Comparison of ENCODE assay signal across 19 cellular contexts in the genomic region with DNA sequence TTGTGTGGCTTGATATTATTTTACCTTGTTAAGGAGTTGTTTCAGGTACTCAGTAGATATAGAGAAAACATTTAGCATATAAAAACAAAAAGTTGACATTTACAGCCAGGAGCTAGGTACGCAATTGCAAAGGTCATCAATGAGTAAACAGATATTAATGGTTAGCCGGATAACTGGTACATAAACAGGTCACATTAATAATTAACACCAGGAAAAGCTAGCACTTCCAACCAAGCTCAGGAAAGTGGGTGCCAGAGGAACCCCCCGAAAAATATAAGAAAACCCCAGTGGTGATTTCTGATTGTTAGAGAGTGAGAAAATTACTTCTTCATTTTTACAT.
DNase-seq lines count a peak whose midpoint lies in the region; ATAC-seq and TF ChIP-seq lines count a peak whose summit lies in the region.
"Had no signal": no experiment of that assay in that cellular context is flagged by ENCODE, and none has a peak within 500 bp of the region (broad histone marks: within the 10 kb centered on the region; RNA-seq: fewer than 3 reads in every experiment).

No MANE protein-coding gene starts in this region.

- no peak overlapping the region for H3K4me3 Mint-ChIP-seq in H9
- H3K4me3 Mint-ChIP-seq: CD14-positive monocyte had no signal

- H2AK5ac ChIP-seq in H9 (ENCODE audit: insufficient read length, low read length): no peak overlapping the region

- H3K23ac ChIP-seq in H9 (ENCODE audit: insufficient read length, low read depth, low read length): no peak overlapping the region

- no peak for DNase-seq in H9
- DNase-seq in left kidney (ENCODE audit: low read depth, low spot score): peak; percentile 16
- DNase-seq in osteoblast (ENCODE audit: insufficient read length, low spot score, missing footprints): peak; percentile 14
- DNase-seq in uterus: no peak
- DNase-seq: DMS153, GDM1, GOT3, KG1, NCI-H1694 treated with DMSO at 0.1 percent for 48 hours, NCI-H345, NCI-H526, PC-3, RPMI8226, SHP77 treated with DMSO at 0.1 percent for 48 hours, SK-N-SH had no signal

- H3K9me3 ChIP-seq in H9 (ENCODE audit: control insufficient read depth, low read depth, low read length): no peaks in the 10 kb centered on the region
- no peaks in the 10 kb centered on the region for H3K9me3 ChIP-seq in osteoblast (ENCODE audit: low read depth, low read length)
- no peaks in the 10 kb centered on the region for H3K9me3 ChIP-seq in uterus
- H3K9me3 ChIP-seq: SK-N-SH had no signal

- H3K4me3 ChIP-seq in osteoblast (ENCODE audit: insufficient read depth, low read length) (no peak overlapping the region), uterus (no peak overlapping the region)

- H2AFZ ChIP-seq in H9 (ENCODE audit: low read length) (no peak overlapping the region), osteoblast (ENCODE audit: low read length) (no peak overlapping the region)

- no peak overlapping the region for H3K14ac ChIP-seq in H9 (ENCODE audit: insufficient read depth, low read length)

- no peaks in the 10 kb centered on the region for H3K9me3 Mint-ChIP-seq in H9

- intact Hi-C loops in uterus (cut with DNase I; ENCODE audit: low total_unique reads): loop anchor here (10.0 kb wide), 1 partner anchor 141 kb away; no protein-coding TSS in a partner anchor

- H4K91ac ChIP-seq in H9 (ENCODE audit: insufficient read length, low read depth, low read length): no peak overlapping the region

- no peak overlapping the region for H3K56ac ChIP-seq in H9 (ENCODE audit: insufficient read length, low read depth, low read length)

- H3K79me1 ChIP-seq in H9 (ENCODE audit: insufficient read depth, low read depth, low read length, poor library complexity, severe bottlenecking): no peaks in the 10 kb centered on the region

- no peak for TF ChIP-seq POLR2A in uterus (IDR thresholded peaks at IDR 0.05)

- no peak overlapping the region for H3K4ac ChIP-seq in H9 (ENCODE audit: low read depth, low read length)

- peak overlapping the region in 2 of 3 experiments; percentile 34 to 83; a peak in 4 of 7 replicates for H3K27ac Mint-ChIP-seq in H9
- H3K27ac Mint-ChIP-seq: CD14-positive monocyte had no signal

- H4K5ac ChIP-seq in H9 (ENCODE audit: insufficient read length, low read depth, low read length): no peak overlapping the region

- no peak overlapping the region for H4K8ac ChIP-seq in H9 (replicated peaks; ENCODE audit: insufficient read length, low read depth, low read length)

- no peak overlapping the region for H3K4me2 ChIP-seq in H9 (ENCODE audit: insufficient read depth, insufficient read length, low read length)
- H3K4me2 ChIP-seq in osteoblast (ENCODE audit: insufficient read depth, low read length): no peak overlapping the region
- H3K4me2 ChIP-seq: SK-N-SH had no signal

- H3K36me3 ChIP-seq in osteoblast (ENCODE audit: insufficient read depth, low read length): no peaks in the 10 kb centered on the region
- no peaks in the 10 kb centered on the region for H3K36me3 ChIP-seq in uterus

- H3K18ac ChIP-seq in H9 (ENCODE audit: insufficient read length, low read depth, low read length): no peak overlapping the region

- no peaks in the 10 kb centered on the region for H3K23me2 ChIP-seq in H9 (ENCODE audit: insufficient read length, low read depth, low read length, poor library complexity, severe bottlenecking)

- H3K79me2 ChIP-seq in H9 (ENCODE audit: insufficient read depth, low read length) (no peaks in the 10 kb centered on the region), osteoblast (ENCODE audit: insufficient read depth, low read length) (no peaks in the 10 kb centered on the region)

- ATAC-seq in SK-N-SH treated with all-trans-retinoic acid at 6 μM for 48 hours: no peak
- no peak for ATAC-seq in HG03439 (IDR thresholded peaks at IDR 0.05; ENCODE audit: unreplicated experiment)
- no peak for ATAC-seq in HG02623 (IDR thresholded peaks at IDR 0.05; ENCODE audit: unreplicated experiment)
- ATAC-seq: PC-3 had no signal

- H2BK12ac ChIP-seq in H9 (ENCODE audit: insufficient read length, low read depth, low read length): no peak overlapping the region

- no peak overlapping the region for H2BK120ac ChIP-seq in H9 (ENCODE audit: low read depth, low read length, poor library complexity, severe bottlenecking)

- H3K27ac ChIP-seq in H9 (ENCODE audit: insufficient read length, low read depth, low read length) (no peak overlapping the region), osteoblast (ENCODE audit: low read depth, low read length) (no peak overlapping the region), uterus (peak overlapping the region; percentile 20 to 88)

- H4K20me1 ChIP-seq in H9 (ENCODE audit: control insufficient read depth, insufficient read depth, insufficient read length) (no peaks in the 10 kb centered on the region), osteoblast (ENCODE audit: insufficient read depth, low read length) (no peaks in the 10 kb centered on the region)

- no peak overlapping the region for H2BK15ac ChIP-seq in H9 (ENCODE audit: low read depth, low read length)

- H2BK20ac ChIP-seq in H9 (ENCODE audit: low read depth, low read length, poor library complexity, severe bottlenecking): no peak overlapping the region

- H3K27me3 ChIP-seq in H9 (ENCODE audit: insufficient read depth, low read length): no peaks in the 10 kb centered on the region
- H3K27me3 ChIP-seq in osteoblast (ENCODE audit: insufficient read depth, low read length): no peaks in the 10 kb centered on the region
- H3K27me3 ChIP-seq in uterus: no peaks in the 10 kb centered on the region

- H3K4me1 Mint-ChIP-seq in H9: peaks cover 49 to 64% of the 10 kb centered on the region in 2 experiments
- H3K4me1 Mint-ChIP-seq: CD14-positive monocyte had no signal

- H3K9ac ChIP-seq in H9 (ENCODE audit: extremely low read depth, insufficient read length, low read length): no peak overlapping the region
- H3K9ac ChIP-seq: SK-N-SH had no signal

- TF ChIP-seq CTCF in H9 (conservative IDR thresholded peaks at IDR 0.05) (no peak), osteoblast (IDR thresholded peaks at IDR 0.05; ENCODE audit: extremely low read depth, low read depth, low read length) (no peak), uterus (IDR thresholded peaks at IDR 0.05) (no peak)

- no peaks in the 10 kb centered on the region for H3K36me3 Mint-ChIP-seq in H9 (ENCODE audit: insufficient read depth in 1 of 3, low read depth in 3 of 3)
- H3K36me3 Mint-ChIP-seq: CD14-positive monocyte had no signal

- H3K4me1 ChIP-seq in H9 (ENCODE audit: insufficient read depth, low read length): peaks cover 5% of the 10 kb centered on the region; the same call in 1 of the 2 replicates
- peaks cover 6% of the 10 kb centered on the region for H3K4me1 ChIP-seq in osteoblast (ENCODE audit: insufficient read depth, low read length)
- H3K4me1 ChIP-seq in uterus: peaks cover 0 to 10% of the 10 kb centered on the region in 2 donors

- WGBS in H9 (ENCODE audit: extremely low coverage, insufficient read length, low lambda C conversion rate): no CpG with 5 or more reads among the region's 3 CpGs

- H2BK5ac ChIP-seq in H9 (ENCODE audit: insufficient read length, low read length): no peak overlapping the region

- no peak overlapping the region for H3T11ph ChIP-seq in H9 (ENCODE audit: low read length)

- no peaks in the 10 kb centered on the region; the same call in 1 of the 2 replicates for H3K27me3 Mint-ChIP-seq in H9 (ENCODE audit: low read depth)

TF ChIP-seq in SK-N-SH treated with all-trans-retinoic acid at 6 μM for 48 hours, 23 proteins besides CTCF, POLR2A, EP300 and RAD21 (continues in another document):
- TF ChIP-seq TCF4 (CRISPR knock-in tag; IDR thresholded peaks at IDR 0.05; ENCODE audit: borderline replicate concordance) (no peak), RARB (CRISPR knock-in tag; IDR thresholded peaks at IDR 0.05) (no peak), ZFP3 (CRISPR knock-in tag; IDR thresholded peaks at IDR 0.05) (no peak), ZNF8 (CRISPR knock-in tag; IDR thresholded peaks at IDR 0.05) (no peak), CSDC2 (CRISPR knock-in tag; IDR thresholded peaks at IDR 0.05) (no peak)
- TF ChIP-seq, protein P1, sequence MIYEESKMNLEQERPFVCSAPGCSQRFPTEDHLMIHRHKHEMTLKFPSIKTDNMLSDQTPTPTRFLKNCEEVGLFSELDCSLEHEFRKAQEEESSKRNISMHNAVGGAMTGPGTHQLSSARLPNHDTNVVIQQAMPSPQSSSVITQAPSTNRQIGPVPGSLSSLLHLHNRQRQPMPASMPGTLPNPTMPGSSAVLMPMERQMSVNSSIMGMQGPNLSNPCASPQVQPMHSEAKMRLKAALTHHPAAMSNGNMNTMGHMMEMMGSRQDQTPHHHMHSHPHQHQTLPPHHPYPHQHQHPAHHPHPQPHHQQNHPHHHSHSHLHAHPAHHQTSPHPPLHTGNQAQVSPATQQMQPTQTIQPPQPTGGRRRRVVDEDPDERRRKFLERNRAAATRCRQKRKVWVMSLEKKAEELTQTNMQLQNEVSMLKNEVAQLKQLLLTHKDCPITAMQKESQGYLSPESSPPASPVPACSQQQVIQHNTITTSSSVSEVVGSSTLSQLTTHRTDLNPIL (CRISPR knock-in tag; IDR thresholded peaks at IDR 0.05; ENCODE audit: low read depth): no peak
- TF ChIP-seq, protein P2, sequence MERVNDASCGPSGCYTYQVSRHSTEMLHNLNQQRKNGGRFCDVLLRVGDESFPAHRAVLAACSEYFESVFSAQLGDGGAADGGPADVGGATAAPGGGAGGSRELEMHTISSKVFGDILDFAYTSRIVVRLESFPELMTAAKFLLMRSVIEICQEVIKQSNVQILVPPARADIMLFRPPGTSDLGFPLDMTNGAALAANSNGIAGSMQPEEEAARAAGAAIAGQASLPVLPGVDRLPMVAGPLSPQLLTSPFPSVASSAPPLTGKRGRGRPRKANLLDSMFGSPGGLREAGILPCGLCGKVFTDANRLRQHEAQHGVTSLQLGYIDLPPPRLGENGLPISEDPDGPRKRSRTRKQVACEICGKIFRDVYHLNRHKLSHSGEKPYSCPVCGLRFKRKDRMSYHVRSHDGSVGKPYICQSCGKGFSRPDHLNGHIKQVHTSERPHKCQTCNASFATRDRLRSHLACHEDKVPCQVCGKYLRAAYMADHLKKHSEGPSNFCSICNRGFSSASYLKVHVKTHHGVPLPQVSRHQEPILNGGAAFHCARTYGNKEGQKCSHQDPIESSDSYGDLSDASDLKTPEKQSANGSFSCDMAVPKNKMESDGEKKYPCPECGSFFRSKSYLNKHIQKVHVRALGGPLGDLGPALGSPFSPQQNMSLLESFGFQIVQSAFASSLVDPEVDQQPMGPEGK (CRISPR knock-in tag; IDR thresholded peaks at IDR 0.05; ENCODE audit: borderline replicate concordance): no peak

Comparison
In these comparisons a context has a peak if more than half of its experiments do, and no peak if none do; other contexts are left out.
1. DNase-seq: peak in left kidney (single experiment) and osteoblast (single experiment); none in H9 (single experiment) and uterus (0 of 2).
2. H3K27ac ChIP-seq: peak in uterus (2 of 2); none in H9 (single experiment) and osteoblast (single experiment).